In genomic region chr19:984165-984967, GRCh38 we compare ENCODE assay signal across 8 cellular contexts. TPM values are rescaled to one million over a fixed set of nuclear protein-coding genes. Genes with fewer than 3 reads are reported as not detected.
DNase-seq lines count a peak whose midpoint lies in the region; ATAC-seq and TF ChIP-seq lines count a peak whose summit lies in the region.

TSS of gene WDR18 (plus strand) at chr19:984345. CDS start at chr19:984354, 9 bp downstream.

- H3K9me3 Mint-ChIP-seq in activated T-helper 17 cell treated with anti-CD3 and anti-CD28 coated beads, Interleukin-2, amount 50 U/mL, for 72 hours: no peaks in the 10 kb centered on the region
- no peaks in the 10 kb centered on the region for H3K9me3 Mint-ChIP-seq in natural killer cell

- peak; percentile 57 for ATAC-seq in GM21515 (IDR thresholded peaks at IDR 0.05; ENCODE audit: unreplicated experiment)
- peak; percentile 93 for ATAC-seq in activated T-helper 17 cell treated with anti-CD3 and anti-CD28 coated beads, Interleukin-2, amount 50 U/mL, for 72 hours (replicated peaks)
- peak; percentile 92 to 94 (median 93) for ATAC-seq in natural killer cell

- H3K79me2 ChIP-seq in KMS-11 (ENCODE audit: insufficient read depth, low read depth): peaks cover 15% of the 10 kb centered on the region; the same call in 1 of the 2 replicates

- H3K4me3 ChIP-seq in KMS-11 (IDR thresholded peaks at IDR 0.05; ENCODE audit: insufficient read depth, low read depth, low read length) (no peak within 1 kb of the TSS), fibroblast of mammary gland (ENCODE audit: control insufficient read depth, low read depth, low read length) (peak within 1 kb of the TSS; percentile 92)

- H3K27ac ChIP-seq in KMS-11: peak within 1 kb of the TSS; percentile 67

- no peaks in the 10 kb centered on the region for H3K4me1 Mint-ChIP-seq in activated T-helper 17 cell treated with anti-CD3 and anti-CD28 coated beads, Interleukin-2, amount 50 U/mL, for 72 hours
- H3K4me1 Mint-ChIP-seq in natural killer cell: peaks cover 13 to 22% of the 10 kb centered on the region in 2 donors

- peak within 1 kb of the TSS; percentile 92 for H2AFZ ChIP-seq in KMS-11 (ENCODE audit: low read depth)

- peak within 1 kb of the TSS; percentile 87 for H3K27ac Mint-ChIP-seq in activated T-helper 17 cell treated with anti-CD3 and anti-CD28 coated beads, Interleukin-2, amount 50 U/mL, for 72 hours
- peak within 1 kb of the TSS; percentile 83 to 94 for H3K27ac Mint-ChIP-seq in natural killer cell

- H3K27me3 ChIP-seq in KMS-11 (ENCODE audit: insufficient read depth, low read depth): no peaks in the 10 kb centered on the region

- H3K9ac ChIP-seq in KMS-11: peak within 1 kb of the TSS; percentile 89

- peak within 1 kb of the TSS; percentile 93 for H3K4me3 Mint-ChIP-seq in activated T-helper 17 cell treated with anti-CD3 and anti-CD28 coated beads, Interleukin-2, amount 50 U/mL, for 72 hours
- H3K4me3 Mint-ChIP-seq in natural killer cell: peak within 1 kb of the TSS; percentile 97

- H3K36me3 Mint-ChIP-seq in activated T-helper 17 cell treated with anti-CD3 and anti-CD28 coated beads, Interleukin-2, amount 50 U/mL, for 72 hours (ENCODE audit: low read depth): peaks cover 34% of the 10 kb centered on the region
- no peaks in the 10 kb centered on the region for H3K36me3 Mint-ChIP-seq in natural killer cell

- no peaks in the 10 kb centered on the region for H3K27me3 Mint-ChIP-seq in activated T-helper 17 cell treated with anti-CD3 and anti-CD28 coated beads, Interleukin-2, amount 50 U/mL, for 72 hours
- H3K27me3 Mint-ChIP-seq in natural killer cell (ENCODE audit: low read depth in 2 of 2): no peaks in the 10 kb centered on the region

- H3K36me3 ChIP-seq in KMS-11 (ENCODE audit: insufficient read depth): no peaks in the 10 kb centered on the region

- DNase-seq in COR-L47 (lab: John Stamatoyannopoulos, UW) (peak; percentile 89), RKO (ENCODE audit: low spot score) (peak; percentile 87), fibroblast of mammary gland (ENCODE audit: low read depth) (peak; percentile 78), natural killer cell (peak; percentile 90)
- DNase-seq in stimulated activated naive CD4-positive, alpha-beta T cell (lab: John Stamatoyannopoulos, UW): peak; percentile 52 to 85 (median 71)

- peak within 1 kb of the TSS; percentile 95 for H3K4me2 ChIP-seq in KMS-11

- TF ChIP-seq CTCF in KMS-11 (conservative IDR thresholded peaks at IDR 0.05; ENCODE audit: low read depth, low read length) (no peak), fibroblast of mammary gland (conservative IDR thresholded peaks at IDR 0.05; ENCODE audit: control insufficient read depth, insufficient read depth, low read depth, low read length) (no peak), natural killer cell (IDR thresholded peaks at IDR 0.05) (no peak)

- intact Hi-C loops in natural killer cell (cut with micrococcal nuclease): loop anchor here (5.0 to 10.0 kb wide), 2 partner anchors 122 to 210 kb away; no protein-coding TSS in a partner anchor

- no peaks in the 10 kb centered on the region for H4K20me1 ChIP-seq in KMS-11 (ENCODE audit: insufficient read depth)

- H3K4me1 ChIP-seq in KMS-11 (ENCODE audit: low read depth, poor library complexity, severe bottlenecking): peaks cover 22% of the 10 kb centered on the region

RNA-seq across cellular contexts. Expression of gene WDR18, which starts in this region (rescaled TPM):
- 10 to 100 TPM; 43.2 to 94.2 TPM for total RNA-seq in activated T-helper 17 cell treated with anti-CD3 and anti-CD28 coated beads, Interleukin-2, amount 50 U/mL, for 72 hours
- 10 to 100 TPM; 17.5 to 25.4 (median 22.7) TPM for total RNA-seq in natural killer cell
